11 cellular contexts compared by ENCODE assay signal in genomic region chr2:226837787-226838603, GRCh38. TPM values are rescaled to one million over a fixed set of nuclear protein-coding genes. Genes with fewer than 3 reads are reported as not detected.
DNase-seq lines count a peak whose midpoint lies in the region; ATAC-seq and TF ChIP-seq lines count a peak whose summit lies in the region.
"Had no signal": no experiment of that assay in that cellular context is flagged by ENCODE, and none has a peak within 500 bp of the region (broad histone marks: within the 10 kb centered on the region; RNA-seq: fewer than 3 reads in every experiment).

No MANE protein-coding gene starts in this region.

- peaks cover 0 to 11% of the 10 kb centered on the region in 2 donors for H3K36me3 Mint-ChIP-seq in CD4-positive, alpha-beta memory T cell
- peaks cover 29% of the 10 kb centered on the region; the same call in 2 of the 3 replicates for H3K36me3 Mint-ChIP-seq in GM23338 (ENCODE audit: low read depth)
- peaks cover 19% of the 10 kb centered on the region for H3K36me3 Mint-ChIP-seq in WTC11
- no peaks in the 10 kb centered on the region for H3K36me3 Mint-ChIP-seq in naive B cell

- H3K4me3 Mint-ChIP-seq in CD4-positive, alpha-beta memory T cell = peak overlapping the region; percentile 91 to 99 (median 97)
- H3K4me3 Mint-ChIP-seq in GM23338 (peak overlapping the region; percentile 89; the same call in 1 of the 3 replicates), WTC11 (peak overlapping the region; percentile 1; the same call in 1 of the 2 replicates), naive B cell (peak overlapping the region; percentile 51 to 99 (median 96))

- intact Hi-C loops in CD4-positive, alpha-beta memory T cell (cut with micrococcal nuclease) = loop anchor here (5.0 to 10.0 kb wide), 3 partner anchors 186 to 1893 kb away; partner anchors contain the start of gene AGFG1
- intact Hi-C loops in lower leg skin (cut with DNase I; ENCODE audit: low total_unique reads) = no loop called here

- ATAC-seq in GM23338 (no peak), WTC11 (no peak), naive B cell (ENCODE audit: low read depth in 2 of 2) (no peak), HG03139 (IDR thresholded peaks at IDR 0.05; ENCODE audit: unreplicated experiment) (no peak), GM21723 (IDR thresholded peaks at IDR 0.05; ENCODE audit: unreplicated experiment) (no peak)
- ATAC-seq: left ventricle myocardium superior had no signal

- peaks cover 48 to 90% (median 65%) of the 10 kb centered on the region in 4 donors for H3K4me1 Mint-ChIP-seq in CD4-positive, alpha-beta memory T cell
- H3K4me1 Mint-ChIP-seq in GM23338 = peaks cover 15% of the 10 kb centered on the region
- H3K4me1 Mint-ChIP-seq in WTC11 = peaks cover 13% of the 10 kb centered on the region
- H3K4me1 Mint-ChIP-seq in naive B cell = peaks cover 46 to 83% (median 51%) of the 10 kb centered on the region in 3 donors

- H3K27ac ChIP-seq in CD4-positive, alpha-beta memory T cell (ENCODE audit: low read depth, low read length) = peak overlapping the region; percentile 98
- no peak overlapping the region for H3K27ac ChIP-seq in GM23338 (ENCODE audit: low read depth)

- TF ChIP-seq POLR2A in lower leg skin (IDR thresholded peaks at IDR 0.05) = no peak

- 84 to 88% methylated on average over 12 of the region's 12 CpGs for WGBS in lower leg skin, 2 donors

- H2AFZ ChIP-seq in GM23338 = no peak overlapping the region

- no peaks in the 10 kb centered on the region; the same call in 1 of the 2 replicates for H4K20me1 ChIP-seq in GM23338 (replicated peaks; ENCODE audit: insufficient read depth)

- no peaks in the 10 kb centered on the region for H3K9me3 ChIP-seq in CD4-positive, alpha-beta memory T cell (ENCODE audit: control insufficient read depth in 1 of 2, low read length in 2 of 2)

- H3K27me3 ChIP-seq in CD4-positive, alpha-beta memory T cell (ENCODE audit: insufficient read depth, low read length) = no peaks in the 10 kb centered on the region
- peaks cover 9% of the 10 kb centered on the region; the same call in 1 of the 2 replicates for H3K27me3 ChIP-seq in GM23338 (ENCODE audit: insufficient read depth)

- peak overlapping the region; percentile 97 to 100 (median 100) for H3K27ac Mint-ChIP-seq in CD4-positive, alpha-beta memory T cell
- peak overlapping the region; percentile 61; the same call in 1 of the 2 replicates for H3K27ac Mint-ChIP-seq in GM23338
- no peak overlapping the region for H3K27ac Mint-ChIP-seq in WTC11
- H3K27ac Mint-ChIP-seq in naive B cell = peak overlapping the region; percentile 99 to 100 (median 100)

- no peaks in the 10 kb centered on the region for H3K9me3 Mint-ChIP-seq in CD4-positive, alpha-beta memory T cell
- H3K9me3 Mint-ChIP-seq in GM23338 (peaks cover 3% of the 10 kb centered on the region; the same call in 1 of the 3 replicates), WTC11 (peaks cover 12% of the 10 kb centered on the region), naive B cell (peaks cover 0 to 3% (median 0%) of the 10 kb centered on the region in 7 donors)

- no peaks in the 10 kb centered on the region for H3K36me3 ChIP-seq in CD4-positive, alpha-beta memory T cell (ENCODE audit: insufficient read depth, low read length)
- no peaks in the 10 kb centered on the region; the same call in 1 of the 2 replicates for H3K36me3 ChIP-seq in GM23338 (ENCODE audit: insufficient read depth)

- no peaks in the 10 kb centered on the region for H3K27me3 Mint-ChIP-seq in CD4-positive, alpha-beta memory T cell
- H3K27me3 Mint-ChIP-seq in GM23338 (ENCODE audit: insufficient read depth, low read depth, poor library complexity) = peaks cover 5% of the 10 kb centered on the region
- H3K27me3 Mint-ChIP-seq in WTC11 (ENCODE audit: low read depth) = peaks cover 11% of the 10 kb centered on the region
- no peaks in the 10 kb centered on the region for H3K27me3 Mint-ChIP-seq in naive B cell

- peaks cover 63% of the 10 kb centered on the region for H3K4me1 ChIP-seq in CD4-positive, alpha-beta memory T cell (ENCODE audit: insufficient read depth, low read length)
- H3K4me1 ChIP-seq in GM23338 (ENCODE audit: insufficient read depth) = peaks cover 16% of the 10 kb centered on the region

- peaks cover 36% of the 10 kb centered on the region for H3K79me2 ChIP-seq in GM23338 (replicated peaks; ENCODE audit: insufficient read depth)

- POLR2A ChIA-PET in CD4-positive, alpha-beta memory T cell (lab: Charles Lee; ENCODE audit: partially characterized antibody) = no interaction called here
- POLR2A ChIA-PET in WTC11 (lab: Charles Lee) = no interaction called here

- H3K4me3 ChIP-seq in CD4-positive, alpha-beta memory T cell (ENCODE audit: low read length in 2 of 2) = no peak overlapping the region
- H3K4me3 ChIP-seq in GM23338 (no peak overlapping the region), lower leg skin (ENCODE audit: low read depth, poor library complexity, severe bottlenecking) (no peak overlapping the region)

- H3F3A ChIP-seq in GM23338 (replicated peaks; ENCODE audit: low read depth) = peaks cover 10% of the 10 kb centered on the region; the same call in 1 of the 2 replicates

- DNase-seq in CD4-positive, alpha-beta memory T cell = peak in 3 of 5 donors; percentile 32 to 38 (median 33)
- DNase-seq in GM23338 (ENCODE audit: low spot score) = no peak
- no peak for DNase-seq in WTC11 (ENCODE audit: low spot score)
- DNase-seq in naive B cell = no peak
- no peak for DNase-seq in ureter (ENCODE audit: low spot score)
- no peak for DNase-seq in lower leg skin (ENCODE audit: low spot score in 2 of 2)
- DNase-seq: activated CD4-positive, CD25-positive, alpha-beta regulatory T cell; left ventricle myocardium superior; NCI-H774 had no signal

- no peak overlapping the region for H3K4me2 ChIP-seq in GM23338

- CTCF ChIA-PET in CD4-positive, alpha-beta memory T cell (lab: Charles Lee; ENCODE audit: partially characterized antibody) = no interaction called here
- CTCF ChIA-PET in WTC11 (lab: Charles Lee) = no interaction called here

- H3K9me2 ChIP-seq in GM23338 (ENCODE audit: insufficient read depth) = no peaks in the 10 kb centered on the region; the same call in 1 of the 2 replicates

- TF ChIP-seq CTCF in GM23338 (conservative IDR thresholded peaks at IDR 0.05; ENCODE audit: low read depth in 2 of 2) (no peak), WTC11 (IDR thresholded peaks at IDR 0.05) (no peak), lower leg skin (IDR thresholded peaks at IDR 0.05) (no peak)

TF ChIP-seq in GM23338, 12 proteins besides CTCF, POLR2A, EP300 and RAD21 (continues in another document):
- TF ChIP-seq POLR2AphosphoS5 (IDR thresholded peaks at IDR 0.05; ENCODE audit: low read depth) (no peak), ZNF114 (CRISPR knock-in tag; IDR thresholded peaks at IDR 0.05) (no peak), EZH2phosphoT487 (IDR thresholded peaks at IDR 0.05; ENCODE audit: unreplicated experiment) (no peak), EZH2 (IDR thresholded peaks at IDR 0.05; ENCODE audit: low read depth, unreplicated experiment) (no peak)

TF ChIP-seq in WTC11, 78 proteins besides CTCF, POLR2A, EP300 and RAD21 (continues in another document):
- TF ChIP-seq ZNF138 (CRISPR knock-in tag; conservative IDR thresholded peaks at IDR 0.05) = no peak
- no peak for TF ChIP-seq CBFB (CRISPR knock-in tag; IDR thresholded peaks at IDR 0.05; ENCODE audit: low read depth)
- TF ChIP-seq JUN (CRISPR knock-in tag; IDR thresholded peaks at IDR 0.05) = no peak
- no peak for TF ChIP-seq ATF6 (CRISPR knock-in tag; IDR thresholded peaks at IDR 0.05)
- TF ChIP-seq, protein P1, sequence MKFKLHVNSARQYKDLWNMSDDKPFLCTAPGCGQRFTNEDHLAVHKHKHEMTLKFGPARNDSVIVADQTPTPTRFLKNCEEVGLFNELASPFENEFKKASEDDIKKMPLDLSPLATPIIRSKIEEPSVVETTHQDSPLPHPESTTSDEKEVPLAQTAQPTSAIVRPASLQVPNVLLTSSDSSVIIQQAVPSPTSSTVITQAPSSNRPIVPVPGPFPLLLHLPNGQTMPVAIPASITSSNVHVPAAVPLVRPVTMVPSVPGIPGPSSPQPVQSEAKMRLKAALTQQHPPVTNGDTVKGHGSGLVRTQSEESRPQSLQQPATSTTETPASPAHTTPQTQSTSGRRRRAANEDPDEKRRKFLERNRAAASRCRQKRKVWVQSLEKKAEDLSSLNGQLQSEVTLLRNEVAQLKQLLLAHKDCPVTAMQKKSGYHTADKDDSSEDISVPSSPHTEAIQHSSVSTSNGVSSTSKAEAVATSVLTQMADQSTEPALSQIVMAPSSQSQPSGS (CRISPR knock-in tag; IDR thresholded peaks at IDR 0.05; ENCODE audit: borderline replicate concordance, low read depth) = no peak

RNA-seq across cellular contexts. Expression of gene RHBDD1, which starts 2.1 kb away (rescaled TPM):
- total RNA-seq in CD4-positive, alpha-beta memory T cell = 10 to 100 TPM; 54.6 to 66.0 TPM
- 10 to 100 TPM; 15.6 to 26.8 TPM for polyA plus RNA-seq in CD4-positive, alpha-beta memory T cell
- 13.0 and 16.4 TPM in 2 replicates for total RNA-seq in GM23338 (2014; rRNA removed; shearing (Covaris generic))
- polyA plus RNA-seq in GM23338 (2016; fragmentation: Nextera tagmentation; extraction: Ambion mirVana) (6.3 and 7.3 TPM in 2 replicates), naive B cell (ENCODE audit: low read depth in 6 of 6) (10 to 100 TPM; 30.6 to 63.5 (median 49.6) TPM)
- total RNA-seq in WTC11 (2021) (20.5 to 26.8 TPM (median 25.7 TPM) in 3 replicates), ureter (78.5 TPM), lower leg skin (10 to 100 TPM in 3 of 4 donors, 1 to 10 TPM in 1; 7.8 to 28.9 (median 18.0) TPM)

RNA-seq across cellular contexts. Expression of gene IRS1, which starts 38.4 kb away (rescaled TPM):
- total RNA-seq in CD4-positive, alpha-beta memory T cell = 1 to 10 TPM; 2.2 to 2.4 TPM
- under 1 TPM; 0.02 to 0.03 TPM for polyA plus RNA-seq in CD4-positive, alpha-beta memory T cell
- total RNA-seq in GM23338 (2014; rRNA removed; shearing (Covaris generic)) = 20.4 and 26.2 TPM in 2 replicates
- polyA plus RNA-seq in GM23338 (2016; fragmentation: Nextera tagmentation; extraction: Ambion mirVana) = 6.2 and 6.9 TPM in 2 replicates
- 18.2 to 22.9 TPM (median 18.6 TPM) in 3 replicates for total RNA-seq in WTC11 (2021)
- 1 to 10 TPM in 1 of 6 donors, under 1 TPM in 5; 0.43 to 2.7 (median 0.73) TPM for polyA plus RNA-seq in naive B cell (ENCODE audit: low read depth in 6 of 6)
- total RNA-seq in ureter = 40.0 TPM
- 10 to 100 TPM; 16.9 to 55.0 (median 25.4) TPM for total RNA-seq in lower leg skin

Comparison
In these comparisons a context has a peak if more than half of its experiments do, and no peak if none do; other contexts are left out.
1. DNase-seq: peak in CD4-positive, alpha-beta memory T cell (3 of 5); none in GM23338 (single experiment), WTC11 (single experiment), naive B cell (single experiment), ureter (single experiment) and lower leg skin (0 of 2).
2. H3K4me3 Mint-ChIP-seq: peak in every context shown above with its lines; median percentile 97 in CD4-positive, alpha-beta memory T cell; 96 in naive B cell; 89 in GM23338; 1 in WTC11.